ENCODE assay signal across 30 cellular contexts in genomic region chr10:31120392-31120791, GRCh38.
DNase-seq lines count a peak whose midpoint lies in the region; ATAC-seq, FAIRE-seq and TF ChIP-seq lines count a peak whose summit lies in the region.
"Had no signal": no experiment of that assay in that cellular context is flagged by ENCODE, and none has a peak within 500 bp of the region (broad histone marks: within the 10 kb centered on the region; RNA-seq: fewer than 3 reads in every experiment).

No MANE protein-coding gene starts in this region.

- H3K4me1 ChIP-seq in endothelial cell of umbilical vein (ENCODE audit: control insufficient read depth, extremely low read depth, insufficient read depth, low read length) (no peaks in the 10 kb centered on the region), neuronal stem cell (ENCODE audit: control insufficient read depth in 2 of 2, insufficient read depth in 1 of 2, low read depth in 1 of 2, low read length in 2 of 2) (peaks cover 2 to 9% of the 10 kb centered on the region in 2 donors), urinary bladder (ENCODE audit: insufficient read depth) (no peaks in the 10 kb centered on the region), heart left ventricle (peaks cover 0 to 17% (median 9%) of the 10 kb centered on the region in 12 donors)
- H3K4me1 ChIP-seq: adrenal gland, prostate gland had no signal

- H3K36me3 Mint-ChIP-seq in HFFc6 (ENCODE audit: low read depth) = peaks cover 7% of the 10 kb centered on the region; the same call in 1 of the 2 replicates
- H3K36me3 Mint-ChIP-seq: CD14-positive monocyte, memory B cell had no signal

- TF ChIP-seq CTCF in HFFc6 (IDR thresholded peaks at IDR 0.05) (no peak), endothelial cell of umbilical vein (IDR thresholded peaks at IDR 0.05; ENCODE audit: extremely low read depth in 1 of 2, insufficient read depth in 1 of 2, low read depth in 1 of 2, low read length in 2 of 2) (no peak), heart left ventricle (IDR thresholded peaks at IDR 0.05) (no peak)

- H3K14ac ChIP-seq in neuronal stem cell (ENCODE audit: low read length) = no peak overlapping the region

- H3K9me1 ChIP-seq in endothelial cell of umbilical vein (replicated peaks; ENCODE audit: control insufficient read depth, extremely low read depth, insufficient read depth, low read length) = no peaks in the 10 kb centered on the region

- WGBS in neuronal stem cell (ENCODE audit: extremely low coverage in 2 of 2, insufficient read length in 2 of 2, insufficient replicate concordance in 1 of 2), 2 donors = no CpG with 5 or more reads among the region's 1 CpG
- 11% methylated on average over 1 of the region's 1 CpG for WGBS in urinary bladder
- WGBS in heart left ventricle, 4 donors = 57 to 74% (median 62%) methylated on average over 1 of the region's 1 CpG

- H3K4me1 Mint-ChIP-seq in HFFc6 (ENCODE audit: low read depth) = peaks cover 74% of the 10 kb centered on the region
- H3K4me1 Mint-ChIP-seq: CD14-positive monocyte, immature natural killer cell, memory B cell had no signal

- H3K9ac ChIP-seq in endothelial cell of umbilical vein (replicated peaks; ENCODE audit: extremely low read depth, insufficient read depth, low read length) = no peak overlapping the region
- no peak overlapping the region for H3K9ac ChIP-seq in neuronal stem cell (ENCODE audit: low read depth, low read length, poor library complexity)

- no peak overlapping the region for H2BK5ac ChIP-seq in neuronal stem cell (ENCODE audit: low read length)

- H3K36me3 ChIP-seq in endothelial cell of umbilical vein (ENCODE audit: control insufficient read depth in 2 of 2, extremely low read depth in 1 of 2, insufficient read depth in 2 of 2, low read length in 2 of 2) (no peaks in the 10 kb centered on the region), neuronal stem cell (replicated peaks in 1 of 2; ENCODE audit: control insufficient read depth in 2 of 2, insufficient read depth in 2 of 2, low read length in 2 of 2) (no peaks in the 10 kb centered on the region), urinary bladder (ENCODE audit: insufficient read depth) (no peaks in the 10 kb centered on the region), heart left ventricle (no peaks in the 10 kb centered on the region)
- H3K36me3 ChIP-seq: adrenal gland, prostate gland, thyroid gland, WERI-Rb-1 had no signal

- H2BK120ac ChIP-seq in neuronal stem cell (ENCODE audit: low read depth, low read length) = no peak overlapping the region

- intact Hi-C loops in endothelial cell of umbilical vein (cut with micrococcal nuclease) = no loop called here
- intact Hi-C loops in heart left ventricle (cut with DNase I) = no loop called here

- H3K4ac ChIP-seq in neuronal stem cell (ENCODE audit: low read length) = no peak overlapping the region

- peak overlapping the region; percentile 93 for H3K27ac Mint-ChIP-seq in HFFc6
- H3K27ac Mint-ChIP-seq: activated CD4-positive, alpha-beta T cell treated with anti-CD3 and anti-CD28 coated beads, Interleukin-2, amount 10 ng/mL, durations not matched to agents 24 days and 14 days; immature natural killer cell; memory B cell had no signal

- no peak for ATAC-seq in HG03469 (IDR thresholded peaks at IDR 0.05; ENCODE audit: unreplicated experiment)
- ATAC-seq in heart left ventricle = no peak
- ATAC-seq: activated T-cell treated with anti-CD3 and anti-CD28 coated beads, Interleukin-2, amount 50 U/mL, for 4 hours; stimulated activated naive CD8-positive, alpha-beta T cell treated with anti-CD3 and anti-CD28 coated beads, Interleukin-15, Interleukin-2, amounts not matched to agents 100 U/mL and 50 U/mL, for 24 hours had no signal

- H3K9me3 ChIP-seq in endothelial cell of umbilical vein (replicated peaks; ENCODE audit: control insufficient read depth, insufficient read depth, low read length) = no peaks in the 10 kb centered on the region
- no peaks in the 10 kb centered on the region for H3K9me3 ChIP-seq in neuronal stem cell (replicated peaks in 1 of 2; ENCODE audit: control insufficient read depth in 2 of 2, insufficient read depth in 1 of 2, low read depth in 1 of 2, low read length in 2 of 2)
- no peaks in the 10 kb centered on the region for H3K9me3 ChIP-seq in heart left ventricle
- H3K9me3 ChIP-seq: adrenal gland, prostate gland, thyroid gland had no signal

- H3K18ac ChIP-seq in neuronal stem cell (ENCODE audit: low read length) = no peak overlapping the region

- FAIRE-seq in endothelial cell of umbilical vein (lab: Jason Lieb, UNC) = peak; percentile 65
- FAIRE-seq: frontal cortex had no signal

- no peak overlapping the region for H2BK12ac ChIP-seq in neuronal stem cell (ENCODE audit: low read length)

- no peaks in the 10 kb centered on the region for H4K20me1 ChIP-seq in endothelial cell of umbilical vein (replicated peaks; ENCODE audit: control insufficient read depth, extremely low read depth, insufficient read depth, low read length)

- no peaks in the 10 kb centered on the region for H3K79me1 ChIP-seq in neuronal stem cell (ENCODE audit: low read depth, low read length)

- no peak overlapping the region for H4K8ac ChIP-seq in neuronal stem cell (ENCODE audit: low read depth, low read length)

- no peak overlapping the region for H2AK5ac ChIP-seq in neuronal stem cell (ENCODE audit: low read depth, low read length)

- DNase-seq in HFFc6 = no peak
- DNase-seq in endothelial cell of umbilical vein (ENCODE audit: low read depth, low spot score) = no peak
- DNase-seq in neuronal stem cell (ENCODE audit: low spot score) = no peak
- no peak for DNase-seq in DMS79 treated with DMSO at 0.1 percent for 48 hours (lab: John Stamatoyannopoulos, UW)
- no peak for DNase-seq in heart left ventricle
- DNase-seq: activated CD4-positive, alpha-beta T cell treated with anti-CD3 and anti-CD28 coated beads, Interleukin-2, amount 10 ng/mL, durations not matched to agents 24 days and 14 days; activated T-cell treated with anti-CD3 and anti-CD28 coated beads, Interleukin-2, amount 50 U/mL, for 4 hours; adrenal gland; DMS79; effector CD4-positive, alpha-beta T cell; hypothalamus; immature natural killer cell; Kasumi-1; NCI-H1694; NCI-H2171; NCI-H524 treated with DMSO at 0.1 percent for 48 hours; NK-92 treated with Interleukin-12 subunit alpha and Interleukin-12 subunit beta, amount 100 ng/mL, for 24 hours; SHP77 treated with DMSO at 0.1 percent for 48 hours; stimulated activated naive CD8-positive, alpha-beta T cell treated with anti-CD3 and anti-CD28 coated beads, Interleukin-15, Interleukin-2, amounts not matched to agents 100 U/mL and 50 U/mL, for 24 hours; SW 1271; T1000; thyroid gland; WERI-Rb-1 had no signal

- dilution Hi-C loops in endothelial cell of umbilical vein (cut with MboI; ENCODE audit: extremely low pct_ligation_motif_present, low sequenced_read_pairs) = no loop called here

- H3K4me2 ChIP-seq in endothelial cell of umbilical vein (ENCODE audit: insufficient read depth, low read length) (no peak overlapping the region), neuronal stem cell (ENCODE audit: insufficient read depth, low read length, poor library complexity, severe bottlenecking) (no peak overlapping the region)

- BruUV-seq in endothelial cell of umbilical vein (replicated peaks; lab: Mats Ljungman, UMichigan) = no TSS peak

- H3K4me3 ChIP-seq in endothelial cell of umbilical vein (replicated peaks in 1 of 3; ENCODE audit: insufficient read depth in 1 of 3, low read depth in 1 of 3, low read length in 3 of 3) (no peak overlapping the region), neuronal stem cell (ENCODE audit: low read length in 2 of 2) (no peak overlapping the region), urinary bladder (ENCODE audit: low read depth, low read length) (no peak overlapping the region), heart left ventricle (no peak overlapping the region)
- H3K4me3 ChIP-seq: adrenal gland, prostate gland, thyroid gland had no signal

- H2AFZ ChIP-seq in endothelial cell of umbilical vein (ENCODE audit: low read depth, low read length) (no peak overlapping the region), neuronal stem cell (ENCODE audit: low read length) (peak overlapping the region; percentile 3)

- peak overlapping the region; percentile 67; the same call in 1 of the 2 replicates for H3K4me3 Mint-ChIP-seq in HFFc6
- H3K4me3 Mint-ChIP-seq: activated CD4-positive, alpha-beta T cell treated with anti-CD3 and anti-CD28 coated beads, Interleukin-2, amount 10 ng/mL, durations not matched to agents 24 days and 14 days; activated T-cell treated with anti-CD3 and anti-CD28 coated beads, Interleukin-2, amount 50 U/mL, for 4 hours; CD14-positive monocyte; immature natural killer cell; memory B cell had no signal

- H3K79me2 ChIP-seq in endothelial cell of umbilical vein (ENCODE audit: control insufficient read depth, insufficient read depth, low read length) = no peaks in the 10 kb centered on the region

- H3K27me3 ChIP-seq in endothelial cell of umbilical vein (ENCODE audit: control insufficient read depth in 2 of 2, insufficient read depth in 2 of 2, low read length in 2 of 2) (no peaks in the 10 kb centered on the region), neuronal stem cell (ENCODE audit: control insufficient read depth in 3 of 3, insufficient read depth in 3 of 3, low read depth in 1 of 3, low read length in 3 of 3) (no peaks in the 10 kb centered on the region), heart left ventricle (no peaks in the 10 kb centered on the region)
- H3K27me3 ChIP-seq: adrenal gland, thyroid gland had no signal

- POLR2A ChIA-PET in endothelial cell of umbilical vein (lab: Charles Lee) = no interaction called here

- no peaks in the 10 kb centered on the region for H3K9me3 Mint-ChIP-seq in HFFc6
- H3K9me3 Mint-ChIP-seq: immature natural killer cell had no signal

- no peak overlapping the region for H3K23ac ChIP-seq in neuronal stem cell (ENCODE audit: low read depth, low read length, poor library complexity)

- CTCF ChIA-PET in endothelial cell of umbilical vein (lab: Charles Lee) = interaction anchor here (0.8 to 1.6 kb wide), 3 partner anchors 13 to 61 kb away, joined by 3 to 4 read pairs (median 4); no protein-coding TSS in a partner anchor

- H2BK15ac ChIP-seq in neuronal stem cell (ENCODE audit: low read length) = no peak overlapping the region

- no peak overlapping the region for H4K91ac ChIP-seq in neuronal stem cell (ENCODE audit: low read depth, low read length, poor library complexity)

- no peaks in the 10 kb centered on the region for H3K27me3 Mint-ChIP-seq in HFFc6 (ENCODE audit: insufficient read depth)
- H3K27me3 Mint-ChIP-seq: activated CD4-positive, alpha-beta T cell treated with anti-CD3 and anti-CD28 coated beads, Interleukin-2, amount 10 ng/mL, durations not matched to agents 24 days and 14 days had no signal

- H3K27ac ChIP-seq in endothelial cell of umbilical vein (ENCODE audit: insufficient read depth, low read depth, low read length) = no peak overlapping the region
- no peak overlapping the region for H3K27ac ChIP-seq in neuronal stem cell (replicated peaks; ENCODE audit: low read length)
- peak overlapping the region; percentile 45 for H3K27ac ChIP-seq in urinary bladder (ENCODE audit: low read depth)
- H3K27ac ChIP-seq in heart left ventricle = peak overlapping the region in 5 of 12 donors; percentile 7 to 76 (median 47)
- H3K27ac ChIP-seq: adrenal gland, HL-60, prostate gland, thyroid gland, WERI-Rb-1 had no signal

- TF ChIP-seq POLR2A in endothelial cell of umbilical vein (IDR thresholded peaks at IDR 0.05; ENCODE audit: low read depth, low read length) (no peak), heart left ventricle (IDR thresholded peaks at IDR 0.05) (no peak)

TF ChIP-seq in endothelial cell of umbilical vein, 7 proteins besides CTCF, POLR2A, EP300 and RAD21 (continues in another document):
- no peak for TF ChIP-seq MYC (IDR thresholded peaks at IDR 0.05; ENCODE audit: low read depth, low read length)
